ENCODE assay signal across 11 cellular contexts in genomic region chr7:129741743-129742213, GRCh38.
DNase-seq lines count a peak whose midpoint lies in the region; ATAC-seq, FAIRE-seq and TF ChIP-seq lines count a peak whose summit lies in the region.
"Had no signal": no experiment of that assay in that cellular context is flagged by ENCODE, and none has a peak within 500 bp of the region (broad histone marks: within the 10 kb centered on the region; RNA-seq: fewer than 3 reads in every experiment).

No MANE protein-coding gene starts in this region.

- POLR2A ChIA-PET in HepG2 (lab: Yijun Ruan, JAX) = no interaction called here

- CTCF ChIA-PET in HepG2 (lab: Yijun Ruan, JAX; ENCODE audit: low intra/inter-chr PET ratio, low total read pairs) = no interaction called here

- DNase-seq in HepG2 (ENCODE audit: low spot score) (no peak), right lobe of liver (no peak), NCI-H2227 (lab: John Stamatoyannopoulos, UW; ENCODE audit: unreplicated experiment) (peak; percentile 74), cerebellar cortex (ENCODE audit: low spot score) (peak; percentile 22), type B pancreatic cell (ENCODE audit: extremely low spot score, unreplicated experiment) (no peak), occipital lobe (lab: John Stamatoyannopoulos, UW) (no peak), tibial nerve (ENCODE audit: low spot score in 2 of 2) (no peak)
- DNase-seq: mesenchymal stem cell had no signal

- H3K27me3 ChIP-seq in HepG2 (ENCODE audit: control insufficient read depth in 1 of 2, insufficient read depth in 2 of 2, low read length in 2 of 2) (no peaks in the 10 kb centered on the region), right lobe of liver (no peaks in the 10 kb centered on the region), tibial nerve (no peaks in the 10 kb centered on the region)
- H3K27me3 ChIP-seq: breast epithelium, SJSA1 had no signal

- TF ChIP-seq EP300 in HepG2 (IDR thresholded peaks at IDR 0.05; ENCODE audit: low read depth in 2 of 2, low read length in 2 of 2) = no peak
- TF ChIP-seq EP300 in HepG2 (CRISPR knock-in tag; IDR thresholded peaks at IDR 0.05; ENCODE audit: borderline replicate concordance) = no peak
- no peak for TF ChIP-seq EP300 in tibial nerve (IDR thresholded peaks at IDR 0.05)

- intact Hi-C loops in HepG2 (cut with micrococcal nuclease; ENCODE audit: unreplicated experiment) (no loop called here), right lobe of liver (cut with DNase I) (no loop called here)

- H2AFZ ChIP-seq in HepG2 (ENCODE audit: low read length) = no peak overlapping the region

- in situ Hi-C loops in HepG2 (cut with HindIII; ENCODE audit: extremely low pct_ligation_motif_present, low pct_unique_long_range_greater_than_20kb) = no loop called here

- no peak overlapping the region for H3K4me3 Mint-ChIP-seq in type B pancreatic cell

- H3K9me3 ChIP-seq in HepG2 (ENCODE audit: low read length) = no peaks in the 10 kb centered on the region
- no peaks in the 10 kb centered on the region for H3K9me3 ChIP-seq in right lobe of liver
- H3K9me3 ChIP-seq in tibial nerve = no peaks in the 10 kb centered on the region
- H3K9me3 ChIP-seq: breast epithelium, SJSA1 had no signal

- BruUV-seq in HepG2 (replicated peaks; lab: Mats Ljungman, UMichigan) = no TSS peak

- TF ChIP-seq POLR2A in HepG2 (IDR thresholded peaks at IDR 0.05; ENCODE audit: insufficient read depth in 1 of 2, low read depth in 2 of 2, low read length in 2 of 2) (no peak), right lobe of liver (IDR thresholded peaks at IDR 0.05) (no peak), tibial nerve (IDR thresholded peaks at IDR 0.05) (no peak)

- H3K79me2 ChIP-seq in HepG2 (ENCODE audit: insufficient read depth, low read length) = no peaks in the 10 kb centered on the region

- H3K4me2 ChIP-seq in HepG2 (ENCODE audit: low read depth, low read length) = no peak overlapping the region

- no peaks in the 10 kb centered on the region for H3K27me3 Mint-ChIP-seq in type B pancreatic cell

- no peaks in the 10 kb centered on the region for H3K9me3 Mint-ChIP-seq in type B pancreatic cell

- H3K36me3 Mint-ChIP-seq in type B pancreatic cell = peaks cover 18% of the 10 kb centered on the region

- TF ChIP-seq CTCF in HepG2 (CRISPR knock-in tag; IDR thresholded peaks at IDR 0.05) = no peak
- TF ChIP-seq CTCF in right lobe of liver (IDR thresholded peaks at IDR 0.05) = no peak
- TF ChIP-seq CTCF in type B pancreatic cell (conservative IDR thresholded peaks at IDR 0.05) = peak; percentile 13
- TF ChIP-seq CTCF in tibial nerve (IDR thresholded peaks at IDR 0.05) = no peak

- H3K9ac ChIP-seq in HepG2 (ENCODE audit: insufficient read depth, low read depth, low read length) = no peak overlapping the region

- H3K36me3 ChIP-seq in HepG2 (replicated peaks in 1 of 2; ENCODE audit: control insufficient read depth in 1 of 2, insufficient read depth in 2 of 2, low read length in 2 of 2) = peaks cover 7 to 31% of the 10 kb centered on the region in 2 experiments; a peak in 4 of 5 replicates
- H3K36me3 ChIP-seq in right lobe of liver = peaks cover 0 to 2% (median 0%) of the 10 kb centered on the region in 4 donors
- H3K36me3 ChIP-seq in tibial nerve = peaks cover 0 to 75% (median 5%) of the 10 kb centered on the region in 3 donors
- H3K36me3 ChIP-seq: breast epithelium had no signal

- H3K4me3 ChIP-seq in HepG2 (replicated peaks in 1 of 3; ENCODE audit: insufficient read depth in 1 of 3, low read depth in 2 of 3, low read length in 3 of 3) (no peak overlapping the region), right lobe of liver (no peak overlapping the region), tibial nerve (no peak overlapping the region)
- H3K4me3 ChIP-seq: breast epithelium, SJSA1 had no signal

- TF ChIP-seq RAD21 in HepG2 (CRISPR knock-in tag; IDR thresholded peaks at IDR 0.05) = no peak

- FAIRE-seq in HepG2 (lab: Jason Lieb, UNC) = no peak

- ATAC-seq in HepG2 (no peak), right lobe of liver (no peak), GM18858 (IDR thresholded peaks at IDR 0.05; ENCODE audit: unreplicated experiment) (no peak)

- no peaks in the 10 kb centered on the region for H4K20me1 ChIP-seq in HepG2 (ENCODE audit: insufficient read depth, low read length)

- 70% methylated on average over 2 of the region's 2 CpGs for WGBS in HepG2 (ENCODE audit: low lambda C conversion rate)
- 38% methylated on average over 2 of the region's 2 CpGs for WGBS in right lobe of liver (ENCODE audit: insufficient coverage, low coverage, low lambda C conversion rate, missing lambda C conversion rate)
- WGBS in tibial nerve, 2 donors = 56 to 70% methylated on average over 2 of the region's 2 CpGs

- H3K4me1 ChIP-seq in HepG2 (ENCODE audit: insufficient read depth, low read length) = peaks cover 10% of the 10 kb centered on the region; the same call in 1 of the 2 replicates
- no peaks in the 10 kb centered on the region for H3K4me1 ChIP-seq in right lobe of liver
- H3K4me1 ChIP-seq in tibial nerve = no peaks in the 10 kb centered on the region
- H3K4me1 ChIP-seq: breast epithelium had no signal

- H3K27ac ChIP-seq in HepG2 (ENCODE audit: extremely low read length, insufficient read depth, low read length) (no peak overlapping the region), right lobe of liver (no peak overlapping the region), tibial nerve (no peak overlapping the region)
- H3K27ac ChIP-seq: breast epithelium, SJSA1 had no signal

- H3K27ac Mint-ChIP-seq in type B pancreatic cell = no peak overlapping the region

- H3K4me1 Mint-ChIP-seq in type B pancreatic cell (ENCODE audit: unreplicated experiment) = peaks cover 25% of the 10 kb centered on the region

TF ChIP-seq in HepG2, 621 proteins besides CTCF, POLR2A, EP300 and RAD21:
- TF ChIP-seq ZFX (CRISPR knock-in tag; IDR thresholded peaks at IDR 0.05; ENCODE audit: low read depth) = no peak
- no peak for TF ChIP-seq RNF2 (conservative IDR thresholded peaks at IDR 0.05; ENCODE audit: low read depth)
- peak; percentile 97 to 99 for TF ChIP-seq MAFK (conservative IDR thresholded peaks at IDR 0.05 in 1 of 2, IDR thresholded peaks at IDR 0.05 in 1 of 2; ENCODE audit: low read length in 2 of 2)
- TF ChIP-seq, protein P1, sequence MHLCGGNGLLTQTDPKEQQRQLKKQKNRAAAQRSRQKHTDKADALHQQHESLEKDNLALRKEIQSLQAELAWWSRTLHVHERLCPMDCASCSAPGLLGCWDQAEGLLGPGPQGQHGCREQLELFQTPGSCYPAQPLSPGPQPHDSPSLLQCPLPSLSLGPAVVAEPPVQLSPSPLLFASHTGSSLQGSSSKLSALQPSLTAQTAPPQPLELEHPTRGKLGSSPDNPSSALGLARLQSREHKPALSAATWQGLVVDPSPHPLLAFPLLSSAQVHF (CRISPR knock-in tag; IDR thresholded peaks at IDR 0.05) = no peak
- peak; percentile 98 for TF ChIP-seq MAFF (IDR thresholded peaks at IDR 0.05; ENCODE audit: low read depth, low read length)
- TF ChIP-seq SIX4 (CRISPR knock-in tag; IDR thresholded peaks at IDR 0.05) = peak; percentile 86; the same call in 1 of the 2 replicates
- TF ChIP-seq TOE1 (CRISPR knock-in tag; IDR thresholded peaks at IDR 0.05) = no peak
- TF ChIP-seq SIX1 (CRISPR knock-in tag; IDR thresholded peaks at IDR 0.05; ENCODE audit: borderline replicate concordance) = peak; percentile 49; the same call in 1 of the 2 replicates
- no peak for TF ChIP-seq ZNF570 (CRISPR knock-in tag; IDR thresholded peaks at IDR 0.05; ENCODE audit: borderline replicate concordance)
- no peak for TF ChIP-seq FOXA1 (IDR thresholded peaks at IDR 0.05)
- 0 out of 2 replicates have a peak, but pooled peaks have one; percentile 13 for TF ChIP-seq FOXA1 (CRISPR knock-in tag; IDR thresholded peaks at IDR 0.05)
- TF ChIP-seq NCOA2 (CRISPR knock-in tag; IDR thresholded peaks at IDR 0.05) = no peak

Comparison
In these comparisons a context has a peak if more than half of its experiments do, and no peak if none do; other contexts are left out.
1. DNase-seq: peak in NCI-H2227 (single experiment) and cerebellar cortex (single experiment); none in HepG2 (single experiment), right lobe of liver (0 of 3), type B pancreatic cell (single experiment), occipital lobe (single experiment) and tibial nerve (0 of 2).